Comparison of ENCODE assay signal across 8 cellular contexts in the genomic region with DNA sequence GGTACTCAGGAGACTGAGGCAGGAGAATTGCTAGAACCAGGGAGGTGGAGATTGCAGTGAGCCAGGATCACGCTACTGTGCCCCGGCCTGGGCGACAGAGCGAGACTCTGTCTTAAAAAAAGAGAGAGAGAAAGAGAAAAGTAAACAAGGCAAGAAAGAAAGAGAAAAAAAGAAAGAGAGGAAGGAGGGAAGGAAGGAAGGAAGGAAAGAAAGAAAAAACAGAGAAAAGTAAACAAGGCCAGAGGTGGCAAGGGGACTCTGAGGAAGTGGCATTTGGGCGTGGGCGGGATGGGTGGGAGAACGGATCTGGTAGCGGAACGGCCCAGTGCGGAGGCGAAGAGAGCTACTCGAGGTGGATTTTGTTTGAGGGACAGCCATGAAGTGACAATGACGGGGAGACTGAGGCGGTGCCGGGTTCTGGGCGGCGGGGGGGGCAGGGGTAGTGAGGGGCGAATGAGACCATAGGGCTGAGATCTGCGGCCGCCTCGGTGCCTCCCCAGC. TPM values are rescaled to one million over a fixed set of nuclear protein-coding genes. Genes with fewer than 3 reads are reported as not detected.
A peak's percentile ranks its signal among the peaks of the same experiment; 100 is the strongest.
DNase-seq lines count a peak whose midpoint lies in the region; ATAC-seq and TF ChIP-seq lines count a peak whose summit lies in the region.

No MANE protein-coding gene starts in this region.

- H3K4me3 ChIP-seq in Karpas-422 (ENCODE audit: low read length) (peak overlapping the region; percentile 90; the same call in 1 of the 2 replicates), choroid plexus epithelial cell (ENCODE audit: low read depth, low read length) (peak overlapping the region; percentile 70), neuronal stem cell (ENCODE audit: low read length in 2 of 2) (peak overlapping the region in 1 of 2 donors; percentile 45)

- peaks cover 20% of the 10 kb centered on the region for H3K79me2 ChIP-seq in Karpas-422 (ENCODE audit: low read length)

- no peak overlapping the region for H2BK5ac ChIP-seq in neuronal stem cell (ENCODE audit: low read length)

- H3K18ac ChIP-seq in neuronal stem cell (ENCODE audit: low read length) = no peak overlapping the region

- no peak overlapping the region for H4K91ac ChIP-seq in neuronal stem cell (ENCODE audit: low read depth, low read length, poor library complexity)

- intact Hi-C loops in sciatic nerve (cut with DNase I) = no loop called here

- WGBS in neuronal stem cell (ENCODE audit: extremely low coverage in 2 of 2, insufficient read length in 2 of 2, insufficient replicate concordance in 1 of 2), 2 donors = no CpG with 5 or more reads among the region's 21 CpGs

- H2BK120ac ChIP-seq in neuronal stem cell (ENCODE audit: low read depth, low read length) = no peak overlapping the region

- ATAC-seq in HG03442 (IDR thresholded peaks at IDR 0.05; ENCODE audit: unreplicated experiment) (no peak), sciatic nerve (no peak)

- no peak for TF ChIP-seq CTCF in choroid plexus epithelial cell (conservative IDR thresholded peaks at IDR 0.05; ENCODE audit: low read depth, low read length)

- no peaks in the 10 kb centered on the region for H4K20me1 ChIP-seq in Karpas-422 (ENCODE audit: insufficient read depth, low read depth, low read length)

- no peaks in the 10 kb centered on the region for H3K27me3 ChIP-seq in Karpas-422 (ENCODE audit: low read length)
- peaks cover 11 to 31% (median 26%) of the 10 kb centered on the region in 3 experiments for H3K27me3 ChIP-seq in neuronal stem cell (ENCODE audit: control insufficient read depth in 3 of 3, insufficient read depth in 3 of 3, low read depth in 1 of 3, low read length in 3 of 3)

- H3K14ac ChIP-seq in neuronal stem cell (ENCODE audit: low read length) = no peak overlapping the region

- peaks cover 27% of the 10 kb centered on the region for H3K4me1 ChIP-seq in Karpas-422 (ENCODE audit: low read length)
- H3K4me1 ChIP-seq in neuronal stem cell (ENCODE audit: control insufficient read depth in 2 of 2, insufficient read depth in 1 of 2, low read depth in 1 of 2, low read length in 2 of 2) = no peaks in the 10 kb centered on the region

- peak; percentile 51 for DNase-seq in DMS114 treated with DMSO at 0.1 percent for 48 hours (lab: John Stamatoyannopoulos, UW; ENCODE audit: unreplicated experiment)
- no peak for DNase-seq in Karpas-422
- DNase-seq in choroid plexus epithelial cell (ENCODE audit: low read depth) = no peak
- DNase-seq in neuronal stem cell (ENCODE audit: low spot score) = no peak
- DNase-seq in activated effector memory CD4-positive, alpha-beta T cell treated with Interleukin-2 at 50 U/mL for 16 hours = no peak
- no peak for DNase-seq in NCI-H187 treated with DMSO at 0.1 percent for 48 hours (lab: John Stamatoyannopoulos, UW)
- DNase-seq in sciatic nerve (ENCODE audit: low spot score) = no peak

- H4K8ac ChIP-seq in neuronal stem cell (ENCODE audit: low read depth, low read length) = no peak overlapping the region

- H3K9ac ChIP-seq in Karpas-422 (ENCODE audit: low read length) (peak overlapping the region; percentile 86), neuronal stem cell (ENCODE audit: low read depth, low read length, poor library complexity) (no peak overlapping the region)

- H3K4ac ChIP-seq in neuronal stem cell (ENCODE audit: low read length) = no peak overlapping the region

- no peaks in the 10 kb centered on the region for H3K9me2 ChIP-seq in Karpas-422 (replicated peaks; ENCODE audit: insufficient read depth, low read length)

- peak overlapping the region; percentile 96 for H3K23ac ChIP-seq in neuronal stem cell (ENCODE audit: low read depth, low read length, poor library complexity)

- H2AK5ac ChIP-seq in neuronal stem cell (ENCODE audit: low read depth, low read length) = no peak overlapping the region

- H3K36me3 ChIP-seq in Karpas-422 (ENCODE audit: insufficient read depth, low read length) (no peaks in the 10 kb centered on the region), neuronal stem cell (replicated peaks in 1 of 2; ENCODE audit: control insufficient read depth in 2 of 2, insufficient read depth in 2 of 2, low read length in 2 of 2) (no peaks in the 10 kb centered on the region)

- no peaks in the 10 kb centered on the region for H3K79me1 ChIP-seq in neuronal stem cell (ENCODE audit: low read depth, low read length)

- no peak overlapping the region for H2BK12ac ChIP-seq in neuronal stem cell (ENCODE audit: low read length)

- H2BK15ac ChIP-seq in neuronal stem cell (ENCODE audit: low read length) = no peak overlapping the region

- H3K9me3 ChIP-seq in Karpas-422 (ENCODE audit: low read length) (no peaks in the 10 kb centered on the region), neuronal stem cell (replicated peaks in 1 of 2; ENCODE audit: control insufficient read depth in 2 of 2, insufficient read depth in 1 of 2, low read depth in 1 of 2, low read length in 2 of 2) (no peaks in the 10 kb centered on the region)

- H3K27ac ChIP-seq in Karpas-422 (ENCODE audit: low read length) = no peak overlapping the region
- no peak overlapping the region for H3K27ac ChIP-seq in neuronal stem cell (replicated peaks; ENCODE audit: low read length)

- H3K4me2 ChIP-seq in Karpas-422 (ENCODE audit: low read depth, low read length, poor library complexity, severe bottlenecking) (peak overlapping the region; percentile 72), neuronal stem cell (ENCODE audit: insufficient read depth, low read length, poor library complexity, severe bottlenecking) (peak overlapping the region; percentile 89)

- H2AFZ ChIP-seq in Karpas-422 (ENCODE audit: low read length) = peak overlapping the region; percentile 63; the same call in 1 of the 2 replicates
- peak overlapping the region; percentile 93 for H2AFZ ChIP-seq in neuronal stem cell (ENCODE audit: low read length)

RNA-seq across cellular contexts. Expression of a gene that starts 7.4 kb away (rescaled TPM):
- total RNA-seq in Karpas-422 (2014; rRNA removed; shearing (Covaris generic); ENCODE audit: low replicate concordance) = 12.3 and 46.8 TPM in 2 replicates
- polyA plus RNA-seq in neuronal stem cell (2013, experiment 1 of 2) = 0.81 TPM
- 0.75 TPM for polyA plus RNA-seq in neuronal stem cell (2013, experiment 2 of 2)
- 38.2 TPM for total RNA-seq in sciatic nerve

RNA-seq across cellular contexts. Expression of a gene that starts 33.6 kb away (rescaled TPM):
- not detected in 2 replicates for total RNA-seq in Karpas-422 (2014; rRNA removed; shearing (Covaris generic); ENCODE audit: low replicate concordance)
- 8.4 TPM for polyA plus RNA-seq in neuronal stem cell (2013, experiment 1 of 2)
- polyA plus RNA-seq in neuronal stem cell (2013, experiment 2 of 2) = 7.4 TPM
- 1.4 TPM for total RNA-seq in sciatic nerve
